In the genomic region with DNA sequence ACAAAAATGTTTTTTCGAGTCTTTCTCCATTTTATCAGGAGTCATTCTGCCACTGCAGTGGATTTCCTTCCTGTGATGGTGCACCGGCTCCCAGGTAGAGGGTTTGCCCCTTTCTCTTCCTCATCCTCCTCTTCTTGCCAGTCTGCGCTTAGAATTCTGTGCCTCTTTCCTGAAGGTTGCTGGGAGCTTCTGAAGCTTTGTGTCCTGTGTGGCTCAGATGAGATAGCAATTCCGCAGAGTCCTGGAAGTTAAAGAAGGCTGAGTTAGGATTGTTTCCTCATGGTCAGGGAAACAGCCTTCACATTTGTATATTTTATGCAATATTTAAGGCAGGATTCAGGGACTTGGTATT, we compare ENCODE assay signal across 8 cellular contexts. TPM values are rescaled to one million over a fixed set of nuclear protein-coding genes. Genes with fewer than 3 reads are reported as not detected.
A peak's percentile ranks its signal among the peaks of the same experiment; 100 is the strongest.
DNase-seq lines count a peak whose midpoint lies in the region; ATAC-seq and TF ChIP-seq lines count a peak whose summit lies in the region.

No MANE protein-coding gene starts in this region.

- peaks cover 11% of the 10 kb centered on the region for H3K4me1 Mint-ChIP-seq in activated naive CD8-positive, alpha-beta T cell (ENCODE audit: low read depth)

- no peaks in the 10 kb centered on the region for H3K9me3 Mint-ChIP-seq in activated naive CD8-positive, alpha-beta T cell (ENCODE audit: low read depth)

- peaks cover 27% of the 10 kb centered on the region for H3K27me3 Mint-ChIP-seq in activated naive CD8-positive, alpha-beta T cell

- peaks cover 11% of the 10 kb centered on the region for H3K36me3 Mint-ChIP-seq in activated naive CD8-positive, alpha-beta T cell

- TF ChIP-seq CTCF in left ventricle myocardium inferior (IDR thresholded peaks at IDR 0.05; ENCODE audit: borderline replicate concordance), result no peak

- intact Hi-C loops in left ventricle myocardium inferior (cut with micrococcal nuclease), result loop anchor here (10.0 kb wide), 1 partner anchor 61 kb away; no protein-coding TSS in a partner anchor

- H3K27ac ChIP-seq in left ventricle myocardium inferior (replicated peaks), result peak overlapping the region; percentile 86

- H3K27me3 ChIP-seq in left ventricle myocardium inferior (ENCODE audit: low read depth), result no peaks in the 10 kb centered on the region

- H3K4me3 Mint-ChIP-seq in activated naive CD8-positive, alpha-beta T cell, result peak overlapping the region; percentile 69

- H3K4me1 ChIP-seq in left ventricle myocardium inferior, result peaks cover 36% of the 10 kb centered on the region

- H3K9me3 ChIP-seq in left ventricle myocardium inferior (replicated peaks), result no peaks in the 10 kb centered on the region

- no peak overlapping the region for H3K27ac Mint-ChIP-seq in activated naive CD8-positive, alpha-beta T cell

- peak overlapping the region; percentile 65 for H3K4me3 ChIP-seq in left ventricle myocardium inferior

- peaks cover 6% of the 10 kb centered on the region for H3K36me3 ChIP-seq in left ventricle myocardium inferior

- DNase-seq in ELR (ENCODE audit: low read depth) (peak; percentile 15), left ventricle myocardium inferior (no peak), putamen (ENCODE audit: low spot score) (peak; percentile 52), RPMI8226 (no peak), epidermal melanocyte (ENCODE audit: insufficient read length, low spot score) (no peak), ureter (ENCODE audit: low spot score) (no peak)

- ATAC-seq in HG03571 (IDR thresholded peaks at IDR 0.05; ENCODE audit: unreplicated experiment), result no peak

RNA-seq across cellular contexts. Expression of gene BCO2, which starts 0.3 kb away (rescaled TPM):
- 169 TPM for total RNA-seq in left ventricle myocardium inferior
- total RNA-seq in ureter, result 8.7 TPM

RNA-seq across cellular contexts. Expression of gene TEX12, which starts 8.4 kb away (rescaled TPM):
- 0.22 TPM for total RNA-seq in left ventricle myocardium inferior
- 0.68 TPM for total RNA-seq in ureter

RNA-seq across cellular contexts. Expression of gene IL18, which starts 11.7 kb away (rescaled TPM):
- total RNA-seq in left ventricle myocardium inferior (1.6 TPM), ureter (20.0 TPM)

RNA-seq across cellular contexts. Expression of gene PTS, which starts 50.7 kb away (rescaled TPM):
- 27.0 TPM for total RNA-seq in left ventricle myocardium inferior
- 44.5 TPM for total RNA-seq in ureter

Comparison
In these comparisons a context has a peak if more than half of its experiments do, and no peak if none do; other contexts are left out.
1. DNase-seq: peak in ELR (single experiment) and putamen (single experiment); none in left ventricle myocardium inferior (single experiment), RPMI8226 (single experiment), epidermal melanocyte (single experiment) and ureter (single experiment).
2. RNA of gene BCO2, which starts 0.3 kb away (total RNA-seq): 169 TPM in left ventricle myocardium inferior (single experiment); 8.7 TPM in ureter (single experiment); every median in the first group is over 10 times any median in the second.